Comparison of ENCODE assay signal across 27 cellular contexts in the genomic region with DNA sequence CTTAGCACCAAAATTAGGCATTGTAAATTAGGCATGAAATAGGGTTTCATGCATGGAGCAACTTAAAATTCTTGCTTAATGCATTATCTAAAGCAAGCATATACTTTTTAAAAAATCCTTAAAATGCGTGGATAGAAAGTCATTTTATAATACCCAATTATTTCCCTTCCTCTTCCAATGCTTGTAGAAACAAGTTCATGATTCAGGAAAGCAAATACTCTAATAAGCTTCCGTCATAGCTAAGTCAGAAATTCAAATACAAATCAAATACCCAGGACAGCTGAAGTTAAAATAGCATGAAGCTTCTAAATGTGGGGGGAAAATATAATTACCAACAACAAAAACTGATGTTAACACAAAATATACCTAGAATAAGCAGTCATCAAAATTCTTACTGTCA.
DNase-seq lines count a peak whose midpoint lies in the region; ATAC-seq, FAIRE-seq and TF ChIP-seq lines count a peak whose summit lies in the region.
"Had no signal": no experiment of that assay in that cellular context is flagged by ENCODE, and none has a peak within 500 bp of the region (broad histone marks: within the 10 kb centered on the region; RNA-seq: fewer than 3 reads in every experiment).

No MANE protein-coding gene starts in this region.

- H3K27me3 ChIP-seq in astrocyte (ENCODE audit: insufficient read depth, low read length) (no peaks in the 10 kb centered on the region), tibial artery (no peaks in the 10 kb centered on the region)
- H3K27me3 ChIP-seq: suprapubic skin, vagina had no signal

- H4K20me1 ChIP-seq in astrocyte (ENCODE audit: insufficient read depth, low read length), result peaks cover 83% of the 10 kb centered on the region

- TF ChIP-seq CTCF in astrocyte (IDR thresholded peaks at IDR 0.05; ENCODE audit: insufficient read depth, low read depth, low read length), result no peak
- no peak for TF ChIP-seq CTCF in endothelial cell (IDR thresholded peaks at IDR 0.05; ENCODE audit: unreplicated experiment)
- TF ChIP-seq CTCF in osteocyte (IDR thresholded peaks at IDR 0.05), result no peak
- TF ChIP-seq CTCF in tibial artery (IDR thresholded peaks at IDR 0.05), result no peak

- peaks cover 65% of the 10 kb centered on the region for H3K79me2 ChIP-seq in astrocyte (ENCODE audit: insufficient read depth, low read length)

- H3K27me3 Mint-ChIP-seq in astrocyte (ENCODE audit: low read depth, unreplicated experiment), result no peaks in the 10 kb centered on the region
- H3K27me3 Mint-ChIP-seq in endothelial cell (ENCODE audit: unreplicated experiment), result peaks cover 18% of the 10 kb centered on the region
- no peaks in the 10 kb centered on the region for H3K27me3 Mint-ChIP-seq in osteocyte (ENCODE audit: unreplicated experiment)
- peaks cover 68% of the 10 kb centered on the region for H3K27me3 Mint-ChIP-seq in T-helper 17 cell
- H3K27me3 Mint-ChIP-seq: progenitor cell of endocrine pancreas had no signal

- no peak for ATAC-seq in T-helper 17 cell
- ATAC-seq: WTC11 had no signal

- H3K36me3 Mint-ChIP-seq in astrocyte (ENCODE audit: low read depth, unreplicated experiment) (peaks cover 23% of the 10 kb centered on the region), endothelial cell (ENCODE audit: low read depth, unreplicated experiment) (peaks cover 34% of the 10 kb centered on the region), osteocyte (ENCODE audit: unreplicated experiment) (peaks cover 20% of the 10 kb centered on the region), T-helper 17 cell (ENCODE audit: low read depth) (no peaks in the 10 kb centered on the region)
- H3K36me3 Mint-ChIP-seq: activated naive CD8-positive, alpha-beta T cell treated with anti-CD3 and anti-CD28 coated beads for 36 hours; WTC11 had no signal

- H3K9me3 Mint-ChIP-seq in astrocyte (ENCODE audit: unreplicated experiment) (no peaks in the 10 kb centered on the region), endothelial cell (ENCODE audit: unreplicated experiment) (no peaks in the 10 kb centered on the region), osteocyte (ENCODE audit: unreplicated experiment) (no peaks in the 10 kb centered on the region)
- H3K9me3 Mint-ChIP-seq: activated CD4-positive, alpha-beta T cell treated with anti-CD3 and anti-CD28 coated beads, Interleukin-2, amount 10 ng/mL, durations not matched to agents 7 days and 5 days; activated naive CD8-positive, alpha-beta T cell treated with anti-CD3 and anti-CD28 coated beads for 36 hours; WTC11 had no signal

- H3K27ac Mint-ChIP-seq in astrocyte (ENCODE audit: unreplicated experiment) (no peak overlapping the region), endothelial cell (ENCODE audit: unreplicated experiment) (no peak overlapping the region), osteocyte (ENCODE audit: unreplicated experiment) (peak overlapping the region; percentile 90), T-helper 17 cell (no peak overlapping the region)
- H3K27ac Mint-ChIP-seq: activated CD4-positive, alpha-beta T cell treated with anti-CD3 and anti-CD28 coated beads, Interleukin-2, amount 10 ng/mL, durations not matched to agents 7 days and 5 days; activated naive CD8-positive, alpha-beta T cell treated with anti-CD3 and anti-CD28 coated beads for 36 hours; progenitor cell of endocrine pancreas; WTC11 had no signal

- H3K9me3 ChIP-seq in astrocyte (ENCODE audit: insufficient read depth, low read depth, low read length) (no peaks in the 10 kb centered on the region), tibial artery (no peaks in the 10 kb centered on the region), T-helper 17 cell (ENCODE audit: control insufficient read depth, low read length, poor library complexity, severe bottlenecking) (no peaks in the 10 kb centered on the region)
- H3K9me3 ChIP-seq: neutrophil, suprapubic skin, vagina had no signal

- H3K4me2 ChIP-seq in astrocyte (ENCODE audit: low read length), result no peak overlapping the region

- H3K36me3 ChIP-seq in astrocyte (ENCODE audit: insufficient read depth, low read length) (peaks cover 11% of the 10 kb centered on the region), tibial artery (peaks cover 7 to 22% (median 9%) of the 10 kb centered on the region in 3 donors)
- H3K36me3 ChIP-seq: neutrophil, suprapubic skin, vagina had no signal

- DNase-seq in astrocyte (ENCODE audit: low read depth) (no peak), endothelial cell (ENCODE audit: low spot score) (no peak), osteocyte (ENCODE audit: extremely low spot score, unreplicated experiment) (no peak), tibial artery (no peak), NCI-H1092 treated with DMSO at 0.1 percent for 48 hours (lab: John Stamatoyannopoulos, UW) (no peak), NCI-H345 (lab: John Stamatoyannopoulos, UW) (no peak), T-helper 17 cell (no peak)
- DNase-seq: activated CD4-positive, alpha-beta T cell treated with anti-CD3 and anti-CD28 coated beads, Interleukin-2, amount 10 ng/mL, durations not matched to agents 7 days and 5 days; activated effector memory CD4-positive, alpha-beta T cell treated with anti-CD3 and anti-CD28 coated beads, Interleukin-2, amount 50 U/mL, for 16 hours; activated naive CD8-positive, alpha-beta T cell treated with anti-CD3 and anti-CD28 coated beads for 36 hours; C1 segment of cervical spinal cord; kidney; NCI-H1694; NCI-H2171; NCI-H524 treated with DMSO at 0.1 percent for 48 hours; OCI-M1; stimulated activated CD4-positive, alpha-beta T cell treated with anti-CD3 and anti-CD28 coated beads, Interleukin-15, amount 100 ng/mL, for 24 hours; stimulated activated CD4-positive, alpha-beta T cell treated with anti-CD3 and anti-CD28 coated beads, Interleukin-4, amount 100 ng/mL, for 4 hours; T-helper 1 cell had no signal

- no peak overlapping the region for H2AFZ ChIP-seq in astrocyte (ENCODE audit: low read depth, low read length)

- no peak for FAIRE-seq in astrocyte (lab: Jason Lieb, UNC)
- FAIRE-seq: GM12892, H54, kidney had no signal

- H3K4me3 ChIP-seq in astrocyte (ENCODE audit: insufficient read depth, low read depth, low read length) (no peak overlapping the region), tibial artery (no peak overlapping the region)
- H3K4me3 ChIP-seq: SK-N-MC, suprapubic skin, vagina had no signal

- intact Hi-C loops in tibial artery (cut with DNase I; ENCODE audit: low total_unique reads), result loop anchor here (10.0 kb wide), 1 partner anchor 497 kb away; a partner anchor contains a TSS

- H3K4me1 Mint-ChIP-seq in astrocyte (ENCODE audit: low read depth, unreplicated experiment) (peaks cover 47% of the 10 kb centered on the region), endothelial cell (ENCODE audit: unreplicated experiment) (peaks cover 52% of the 10 kb centered on the region), osteocyte (ENCODE audit: unreplicated experiment) (peaks cover 62% of the 10 kb centered on the region), T-helper 17 cell (no peaks in the 10 kb centered on the region)
- H3K4me1 Mint-ChIP-seq: activated CD4-positive, alpha-beta T cell treated with anti-CD3 and anti-CD28 coated beads, Interleukin-2, amount 10 ng/mL, durations not matched to agents 7 days and 5 days; activated naive CD8-positive, alpha-beta T cell treated with anti-CD3 and anti-CD28 coated beads for 36 hours had no signal

- H3K4me1 ChIP-seq in astrocyte (ENCODE audit: insufficient read depth, low read length) (peaks cover 34% of the 10 kb centered on the region), tibial artery (peaks cover 8 to 85% (median 58%) of the 10 kb centered on the region in 4 donors)

- H3K4me3 Mint-ChIP-seq in astrocyte (ENCODE audit: unreplicated experiment) (no peak overlapping the region), endothelial cell (ENCODE audit: unreplicated experiment) (peak overlapping the region; percentile 65), osteocyte (ENCODE audit: unreplicated experiment) (no peak overlapping the region), T-helper 17 cell (no peak overlapping the region)
- H3K4me3 Mint-ChIP-seq: activated CD4-positive, alpha-beta T cell treated with anti-CD3 and anti-CD28 coated beads, Interleukin-2, amount 10 ng/mL, durations not matched to agents 7 days and 5 days; activated naive CD8-positive, alpha-beta T cell treated with anti-CD3 and anti-CD28 coated beads for 36 hours; WTC11 had no signal

- H3K27ac ChIP-seq in astrocyte (ENCODE audit: low read depth, low read length) (no peak overlapping the region), tibial artery (peak overlapping the region; percentile 73 to 78)
- H3K27ac ChIP-seq: neutrophil, SK-N-MC, suprapubic skin had no signal

- H3K9ac ChIP-seq in astrocyte (ENCODE audit: low read length), result peak overlapping the region; percentile 59
